In the genomic region with DNA sequence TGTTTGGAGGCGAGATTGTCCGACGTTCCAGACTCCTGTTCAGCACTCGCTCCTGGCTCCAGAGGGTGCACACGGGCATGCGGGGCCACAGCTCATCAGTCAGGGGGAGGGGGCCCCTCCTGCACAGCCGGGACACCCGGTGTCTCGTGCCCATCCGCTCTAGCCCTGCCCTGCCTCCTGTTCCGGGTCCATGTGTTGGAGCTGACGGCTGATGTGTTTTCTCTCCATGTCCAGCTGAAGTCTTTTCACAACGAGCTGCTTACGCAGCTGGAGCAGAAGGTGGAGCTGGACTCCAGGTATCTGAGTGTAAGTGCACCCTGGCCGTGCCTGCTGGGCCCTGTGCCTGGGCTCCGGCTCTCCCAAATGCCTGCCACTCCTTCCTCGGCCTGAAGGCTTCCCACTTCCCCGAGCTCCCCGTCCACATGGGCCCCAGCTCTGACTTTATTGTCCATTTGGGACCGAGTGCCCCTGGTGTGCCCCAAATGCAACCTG, we compare ENCODE assay signal across 12 cellular contexts.
"Had no signal": no experiment of that assay in that cellular context is flagged by ENCODE, and none has a peak within 500 bp of the region (broad histone marks: within the 10 kb centered on the region; RNA-seq: fewer than 3 reads in every experiment).

No MANE protein-coding gene starts in this region.

- DNase-seq: activated CD4-positive, CD25-positive, alpha-beta regulatory T cell treated with anti-CD3 and anti-CD28 coated beads, Interleukin-2, amount 50 U/mL, for 72 hours; activated naive CD4-positive, alpha-beta T cell; activated T-cell treated with anti-CD3 and anti-CD28 coated beads for 4 hours; kidney glomerular epithelial cell; nephron progenitor cell; small intestine; T-helper 1 cell; T1000; tibial artery; uterus had no signal

- H3K4me1 ChIP-seq: ascending aorta, uterus had no signal

- H3K27me3 ChIP-seq: ascending aorta, breast epithelium, uterus had no signal

- H3K36me3 ChIP-seq: ascending aorta, breast epithelium, uterus had no signal

- H3K9me3 ChIP-seq: ascending aorta, breast epithelium, tibial artery, uterus had no signal

- H3K4me3 ChIP-seq: ascending aorta, breast epithelium, tibial artery, uterus had no signal

- H3K27ac ChIP-seq: ascending aorta, tibial artery, uterus had no signal
